Comparison of ENCODE assay signal across 1 cellular context in genomic region chr19:3990815-3991117, GRCh38.
A peak's percentile ranks its signal among the peaks of the same experiment; 100 is the strongest.
TF ChIP-seq lines count a peak whose summit lies in the region.

No MANE protein-coding gene starts in this region.

TF ChIP-seq in K562, 482 proteins besides CTCF, POLR2A, EP300 and RAD21 (continued from another document):
- no peak for TF ChIP-seq FOXO4 (CRISPR knock-in tag; IDR thresholded peaks at IDR 0.05)
- no peak for TF ChIP-seq USF1 (CRISPR knock-in tag; IDR thresholded peaks at IDR 0.05)
- TF ChIP-seq RUNX1 (IDR thresholded peaks at IDR 0.05; ENCODE audit: low read depth): no peak
- no peak for TF ChIP-seq GTF2F1 (IDR thresholded peaks at IDR 0.05; ENCODE audit: low read depth, low read length)
- no peak for TF ChIP-seq LARP7 (IDR thresholded peaks at IDR 0.05)
- no peak for TF ChIP-seq ZNF639 (CRISPR knock-in tag; conservative IDR thresholded peaks at IDR 0.05 in 1 of 2, IDR thresholded peaks at IDR 0.05 in 1 of 2)
- no peak for TF ChIP-seq NFATC3 (IDR thresholded peaks at IDR 0.05)
- no peak for TF ChIP-seq RFX1 (IDR thresholded peaks at IDR 0.05)
- no peak for TF ChIP-seq ZBTB8A (IDR thresholded peaks at IDR 0.05; ENCODE audit: partially characterized antibody)
- no peak for TF ChIP-seq ILK (tag; IDR thresholded peaks at IDR 0.05; ENCODE audit: borderline replicate concordance, low read depth)
- TF ChIP-seq SMARCB1 (IDR thresholded peaks at IDR 0.05; ENCODE audit: insufficient read length, low read depth): no peak
- peak; percentile 99 for TF ChIP-seq ZNF512 (tag; IDR thresholded peaks at IDR 0.05)
- no peak for TF ChIP-seq HINFP (tag; conservative IDR thresholded peaks at IDR 0.05; ENCODE audit: low read depth)
- no peak; the same call in 1 of the 2 replicates for TF ChIP-seq TAL1 (IDR thresholded peaks at IDR 0.05)
